1 cellular context compared by ENCODE assay signal in the genomic region with DNA sequence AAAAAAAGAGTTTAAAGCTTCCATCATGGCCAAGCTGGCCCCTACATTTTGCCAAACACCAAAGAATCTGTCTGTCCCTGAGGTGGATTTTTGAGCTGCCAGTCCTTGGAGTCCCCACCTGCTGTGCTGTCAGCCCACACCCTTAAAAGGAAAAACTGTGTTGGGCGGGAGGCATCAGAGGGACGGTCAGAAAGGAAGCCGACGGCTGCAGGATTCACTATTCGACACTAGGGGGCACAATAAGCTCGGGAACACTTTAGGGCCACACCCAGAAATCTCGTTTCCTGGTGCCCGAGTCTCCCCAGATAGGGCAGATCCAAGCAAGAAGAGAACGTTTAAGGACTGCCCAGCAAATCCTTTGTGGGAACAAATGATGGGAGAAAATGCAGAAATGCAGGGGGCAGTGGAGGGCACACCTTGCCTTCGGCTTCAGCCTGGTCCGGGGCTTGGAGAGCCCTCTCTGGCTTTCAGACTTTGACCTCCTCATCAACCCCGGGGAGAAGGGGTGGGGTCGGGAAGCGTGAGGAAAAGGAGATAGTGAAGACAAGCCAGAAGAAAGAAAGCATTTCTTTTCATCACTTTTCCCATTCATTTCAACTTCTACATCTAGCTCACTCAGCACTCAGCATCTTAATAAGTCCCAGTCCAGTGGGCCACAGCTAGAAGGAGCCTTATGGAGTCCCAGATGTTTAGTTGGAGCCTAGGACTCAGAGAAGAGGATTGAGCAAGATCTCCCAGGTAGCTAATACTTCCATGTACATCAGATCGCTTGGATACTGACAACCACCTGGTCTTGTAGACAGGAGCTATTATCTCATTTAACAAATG.
TF ChIP-seq lines count a peak whose summit lies in the region.

No MANE protein-coding gene starts in this region.

TF ChIP-seq in HepG2, 621 proteins besides CTCF, POLR2A, EP300 and RAD21 (continued from another document and continues in another):
- TF ChIP-seq, protein P1, sequence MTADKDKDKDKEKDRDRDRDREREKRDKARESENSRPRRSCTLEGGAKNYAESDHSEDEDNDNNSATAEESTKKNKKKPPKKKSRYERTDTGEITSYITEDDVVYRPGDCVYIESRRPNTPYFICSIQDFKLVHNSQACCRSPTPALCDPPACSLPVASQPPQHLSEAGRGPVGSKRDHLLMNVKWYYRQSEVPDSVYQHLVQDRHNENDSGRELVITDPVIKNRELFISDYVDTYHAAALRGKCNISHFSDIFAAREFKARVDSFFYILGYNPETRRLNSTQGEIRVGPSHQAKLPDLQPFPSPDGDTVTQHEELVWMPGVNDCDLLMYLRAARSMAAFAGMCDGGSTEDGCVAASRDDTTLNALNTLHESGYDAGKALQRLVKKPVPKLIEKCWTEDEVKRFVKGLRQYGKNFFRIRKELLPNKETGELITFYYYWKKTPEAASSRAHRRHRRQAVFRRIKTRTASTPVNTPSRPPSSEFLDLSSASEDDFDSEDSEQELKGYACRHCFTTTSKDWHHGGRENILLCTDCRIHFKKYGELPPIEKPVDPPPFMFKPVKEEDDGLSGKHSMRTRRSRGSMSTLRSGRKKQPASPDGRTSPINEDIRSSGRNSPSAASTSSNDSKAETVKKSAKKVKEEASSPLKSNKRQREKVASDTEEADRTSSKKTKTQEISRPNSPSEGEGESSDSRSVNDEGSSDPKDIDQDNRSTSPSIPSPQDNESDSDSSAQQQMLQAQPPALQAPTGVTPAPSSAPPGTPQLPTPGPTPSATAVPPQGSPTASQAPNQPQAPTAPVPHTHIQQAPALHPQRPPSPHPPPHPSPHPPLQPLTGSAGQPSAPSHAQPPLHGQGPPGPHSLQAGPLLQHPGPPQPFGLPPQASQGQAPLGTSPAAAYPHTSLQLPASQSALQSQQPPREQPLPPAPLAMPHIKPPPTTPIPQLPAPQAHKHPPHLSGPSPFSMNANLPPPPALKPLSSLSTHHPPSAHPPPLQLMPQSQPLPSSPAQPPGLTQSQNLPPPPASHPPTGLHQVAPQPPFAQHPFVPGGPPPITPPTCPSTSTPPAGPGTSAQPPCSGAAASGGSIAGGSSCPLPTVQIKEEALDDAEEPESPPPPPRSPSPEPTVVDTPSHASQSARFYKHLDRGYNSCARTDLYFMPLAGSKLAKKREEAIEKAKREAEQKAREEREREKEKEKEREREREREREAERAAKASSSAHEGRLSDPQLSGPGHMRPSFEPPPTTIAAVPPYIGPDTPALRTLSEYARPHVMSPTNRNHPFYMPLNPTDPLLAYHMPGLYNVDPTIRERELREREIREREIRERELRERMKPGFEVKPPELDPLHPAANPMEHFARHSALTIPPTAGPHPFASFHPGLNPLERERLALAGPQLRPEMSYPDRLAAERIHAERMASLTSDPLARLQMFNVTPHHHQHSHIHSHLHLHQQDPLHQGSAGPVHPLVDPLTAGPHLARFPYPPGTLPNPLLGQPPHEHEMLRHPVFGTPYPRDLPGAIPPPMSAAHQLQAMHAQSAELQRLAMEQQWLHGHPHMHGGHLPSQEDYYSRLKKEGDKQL (CRISPR knock-in tag; IDR thresholded peaks at IDR 0.05; ENCODE audit: low read depth) = no peak
- no peak for TF ChIP-seq ZNF878 (CRISPR knock-in tag; IDR thresholded peaks at IDR 0.05)
- no peak for TF ChIP-seq ZNF557 (CRISPR knock-in tag; IDR thresholded peaks at IDR 0.05)
- TF ChIP-seq, protein P2, sequence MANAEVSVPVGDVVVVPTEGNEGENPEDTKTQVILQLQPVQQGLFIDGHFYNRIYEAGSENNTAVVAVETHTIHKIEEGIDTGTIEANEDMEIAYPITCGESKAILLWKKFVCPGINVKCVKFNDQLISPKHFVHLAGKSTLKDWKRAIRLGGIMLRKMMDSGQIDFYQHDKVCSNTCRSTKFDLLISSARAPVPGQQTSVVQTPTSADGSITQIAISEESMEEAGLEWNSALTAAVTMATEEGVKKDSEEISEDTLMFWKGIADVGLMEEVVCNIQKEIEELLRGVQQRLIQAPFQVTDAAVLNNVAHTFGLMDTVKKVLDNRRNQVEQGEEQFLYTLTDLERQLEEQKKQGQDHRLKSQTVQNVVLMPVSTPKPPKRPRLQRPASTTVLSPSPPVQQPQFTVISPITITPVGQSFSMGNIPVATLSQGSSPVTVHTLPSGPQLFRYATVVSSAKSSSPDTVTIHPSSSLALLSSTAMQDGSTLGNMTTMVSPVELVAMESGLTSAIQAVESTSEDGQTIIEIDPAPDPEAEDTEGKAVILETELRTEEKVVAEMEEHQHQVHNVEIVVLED (CRISPR knock-in tag; IDR thresholded peaks at IDR 0.05; ENCODE audit: borderline replicate concordance) = no peak
- TF ChIP-seq GPN1 (CRISPR knock-in tag; IDR thresholded peaks at IDR 0.05; ENCODE audit: borderline replicate concordance) = no peak
- no peak for TF ChIP-seq TOE1 (CRISPR knock-in tag; IDR thresholded peaks at IDR 0.05)
- TF ChIP-seq ZFP36L1 (CRISPR knock-in tag; IDR thresholded peaks at IDR 0.05) = no peak
- TF ChIP-seq ZNF777 (CRISPR knock-in tag; IDR thresholded peaks at IDR 0.05) = 0 out of 2 replicates have a peak, but pooled peaks have one; percentile 32
- TF ChIP-seq, protein P3, sequence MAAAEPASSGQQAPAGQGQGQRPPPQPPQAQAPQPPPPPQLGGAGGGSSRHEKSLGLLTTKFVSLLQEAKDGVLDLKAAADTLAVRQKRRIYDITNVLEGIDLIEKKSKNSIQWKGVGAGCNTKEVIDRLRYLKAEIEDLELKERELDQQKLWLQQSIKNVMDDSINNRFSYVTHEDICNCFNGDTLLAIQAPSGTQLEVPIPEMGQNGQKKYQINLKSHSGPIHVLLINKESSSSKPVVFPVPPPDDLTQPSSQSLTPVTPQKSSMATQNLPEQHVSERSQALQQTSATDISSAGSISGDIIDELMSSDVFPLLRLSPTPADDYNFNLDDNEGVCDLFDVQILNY (CRISPR knock-in tag; conservative IDR thresholded peaks at IDR 0.05) = no peak
- TF ChIP-seq, protein P4, sequence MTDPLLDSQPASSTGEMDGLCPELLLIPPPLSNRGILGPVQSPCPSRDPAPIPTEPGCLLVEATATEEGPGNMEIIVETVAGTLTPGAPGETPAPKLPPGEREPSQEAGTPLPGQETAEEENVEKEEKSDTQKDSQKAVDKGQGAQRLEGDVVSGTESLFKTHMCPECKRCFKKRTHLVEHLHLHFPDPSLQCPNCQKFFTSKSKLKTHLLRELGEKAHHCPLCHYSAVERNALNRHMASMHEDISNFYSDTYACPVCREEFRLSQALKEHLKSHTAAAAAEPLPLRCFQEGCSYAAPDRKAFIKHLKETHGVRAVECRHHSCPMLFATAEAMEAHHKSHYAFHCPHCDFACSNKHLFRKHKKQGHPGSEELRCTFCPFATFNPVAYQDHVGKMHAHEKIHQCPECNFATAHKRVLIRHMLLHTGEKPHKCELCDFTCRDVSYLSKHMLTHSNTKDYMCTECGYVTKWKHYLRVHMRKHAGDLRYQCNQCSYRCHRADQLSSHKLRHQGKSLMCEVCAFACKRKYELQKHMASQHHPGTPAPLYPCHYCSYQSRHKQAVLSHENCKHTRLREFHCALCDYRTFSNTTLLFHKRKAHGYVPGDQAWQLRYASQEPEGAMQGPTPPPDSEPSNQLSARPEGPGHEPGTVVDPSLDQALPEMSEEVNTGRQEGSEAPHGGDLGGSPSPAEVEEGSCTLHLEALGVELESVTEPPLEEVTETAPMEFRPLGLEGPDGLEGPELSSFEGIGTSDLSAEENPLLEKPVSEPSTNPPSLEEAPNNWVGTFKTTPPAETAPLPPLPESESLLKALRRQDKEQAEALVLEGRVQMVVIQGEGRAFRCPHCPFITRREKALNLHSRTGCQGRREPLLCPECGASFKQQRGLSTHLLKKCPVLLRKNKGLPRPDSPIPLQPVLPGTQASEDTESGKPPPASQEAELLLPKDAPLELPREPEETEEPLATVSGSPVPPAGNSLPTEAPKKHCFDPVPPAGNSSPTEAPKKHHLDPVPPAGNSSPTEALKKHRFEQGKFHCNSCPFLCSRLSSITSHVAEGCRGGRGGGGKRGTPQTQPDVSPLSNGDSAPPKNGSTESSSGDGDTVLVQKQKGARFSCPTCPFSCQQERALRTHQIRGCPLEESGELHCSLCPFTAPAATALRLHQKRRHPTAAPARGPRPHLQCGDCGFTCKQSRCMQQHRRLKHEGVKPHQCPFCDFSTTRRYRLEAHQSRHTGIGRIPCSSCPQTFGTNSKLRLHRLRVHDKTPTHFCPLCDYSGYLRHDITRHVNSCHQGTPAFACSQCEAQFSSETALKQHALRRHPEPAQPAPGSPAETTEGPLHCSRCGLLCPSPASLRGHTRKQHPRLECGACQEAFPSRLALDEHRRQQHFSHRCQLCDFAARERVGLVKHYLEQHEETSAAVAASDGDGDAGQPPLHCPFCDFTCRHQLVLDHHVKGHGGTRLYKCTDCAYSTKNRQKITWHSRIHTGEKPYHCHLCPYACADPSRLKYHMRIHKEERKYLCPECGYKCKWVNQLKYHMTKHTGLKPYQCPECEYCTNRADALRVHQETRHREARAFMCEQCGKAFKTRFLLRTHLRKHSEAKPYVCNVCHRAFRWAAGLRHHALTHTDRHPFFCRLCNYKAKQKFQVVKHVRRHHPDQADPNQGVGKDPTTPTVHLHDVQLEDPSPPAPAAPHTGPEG (CRISPR knock-in tag; IDR thresholded peaks at IDR 0.05) = no peak
- no peak for TF ChIP-seq ZKSCAN8 (CRISPR knock-in tag; IDR thresholded peaks at IDR 0.05; ENCODE audit: borderline replicate concordance)
- TF ChIP-seq FIP1L1 (IDR thresholded peaks at IDR 0.05; ENCODE audit: borderline replicate concordance, insufficient read depth, low read depth, low read length) = no peak
- TF ChIP-seq THAP11 (CRISPR knock-in tag; IDR thresholded peaks at IDR 0.05) = 0 out of 2 replicates have a peak, but pooled peaks have one; percentile 43
- TF ChIP-seq TBX2 (CRISPR knock-in tag; IDR thresholded peaks at IDR 0.05; ENCODE audit: borderline replicate concordance) = 0 out of 2 replicates have a peak, but pooled peaks have one; percentile 19
- TF ChIP-seq, protein P5, sequence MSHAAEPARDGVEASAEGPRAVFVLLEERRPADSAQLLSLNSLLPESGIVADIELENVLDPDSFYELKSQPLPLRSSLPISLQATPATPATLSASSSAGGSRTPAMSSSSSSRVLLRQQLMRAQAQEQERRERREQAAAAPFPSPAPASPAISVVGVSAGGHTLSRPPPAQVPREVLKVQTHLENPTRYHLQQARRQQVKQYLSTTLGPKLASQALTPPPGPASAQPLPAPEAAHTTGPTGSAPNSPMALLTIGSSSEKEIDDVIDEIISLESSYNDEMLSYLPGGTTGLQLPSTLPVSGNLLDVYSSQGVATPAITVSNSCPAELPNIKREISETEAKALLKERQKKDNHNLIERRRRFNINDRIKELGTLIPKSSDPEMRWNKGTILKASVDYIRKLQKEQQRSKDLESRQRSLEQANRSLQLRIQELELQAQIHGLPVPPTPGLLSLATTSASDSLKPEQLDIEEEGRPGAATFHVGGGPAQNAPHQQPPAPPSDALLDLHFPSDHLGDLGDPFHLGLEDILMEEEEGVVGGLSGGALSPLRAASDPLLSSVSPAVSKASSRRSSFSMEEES (CRISPR knock-in tag; IDR thresholded peaks at IDR 0.05) = 0 out of 2 replicates have a peak, but pooled peaks have one; percentile 16
- TF ChIP-seq MTA1 (CRISPR knock-in tag; IDR thresholded peaks at IDR 0.05; ENCODE audit: borderline replicate concordance) = no peak
- no peak for TF ChIP-seq SRSF1 (optimal IDR thresholded peaks at IDR 0.05; ENCODE audit: low read depth, low read length)
- TF ChIP-seq U2AF2 (IDR thresholded peaks at IDR 0.05; ENCODE audit: low read depth, low read length) = no peak
- TF ChIP-seq NFE2L2 (IDR thresholded peaks at IDR 0.05; ENCODE audit: low read length) = no peak
- TF ChIP-seq KLF12 (CRISPR knock-in tag; IDR thresholded peaks at IDR 0.05; ENCODE audit: borderline replicate concordance) = peak; percentile 100
- no peak for TF ChIP-seq HHEX (CRISPR knock-in tag; IDR thresholded peaks at IDR 0.05)
- TF ChIP-seq SMAD3 (CRISPR knock-in tag; IDR thresholded peaks at IDR 0.05) = no peak
- TF ChIP-seq JDP2 (CRISPR knock-in tag; IDR thresholded peaks at IDR 0.05; ENCODE audit: borderline replicate concordance) = no peak
- 0 out of 2 replicates have a peak, but pooled peaks have one; percentile 30 for TF ChIP-seq GATAD1 (CRISPR knock-in tag; IDR thresholded peaks at IDR 0.05)
- no peak for TF ChIP-seq DPF2 (CRISPR knock-in tag; IDR thresholded peaks at IDR 0.05; ENCODE audit: borderline replicate concordance, low read depth)
- no peak for TF ChIP-seq RBAK (CRISPR knock-in tag; IDR thresholded peaks at IDR 0.05)
- TF ChIP-seq CBX5 (CRISPR knock-in tag; IDR thresholded peaks at IDR 0.05; ENCODE audit: borderline replicate concordance) = no peak
- TF ChIP-seq, protein P6, sequence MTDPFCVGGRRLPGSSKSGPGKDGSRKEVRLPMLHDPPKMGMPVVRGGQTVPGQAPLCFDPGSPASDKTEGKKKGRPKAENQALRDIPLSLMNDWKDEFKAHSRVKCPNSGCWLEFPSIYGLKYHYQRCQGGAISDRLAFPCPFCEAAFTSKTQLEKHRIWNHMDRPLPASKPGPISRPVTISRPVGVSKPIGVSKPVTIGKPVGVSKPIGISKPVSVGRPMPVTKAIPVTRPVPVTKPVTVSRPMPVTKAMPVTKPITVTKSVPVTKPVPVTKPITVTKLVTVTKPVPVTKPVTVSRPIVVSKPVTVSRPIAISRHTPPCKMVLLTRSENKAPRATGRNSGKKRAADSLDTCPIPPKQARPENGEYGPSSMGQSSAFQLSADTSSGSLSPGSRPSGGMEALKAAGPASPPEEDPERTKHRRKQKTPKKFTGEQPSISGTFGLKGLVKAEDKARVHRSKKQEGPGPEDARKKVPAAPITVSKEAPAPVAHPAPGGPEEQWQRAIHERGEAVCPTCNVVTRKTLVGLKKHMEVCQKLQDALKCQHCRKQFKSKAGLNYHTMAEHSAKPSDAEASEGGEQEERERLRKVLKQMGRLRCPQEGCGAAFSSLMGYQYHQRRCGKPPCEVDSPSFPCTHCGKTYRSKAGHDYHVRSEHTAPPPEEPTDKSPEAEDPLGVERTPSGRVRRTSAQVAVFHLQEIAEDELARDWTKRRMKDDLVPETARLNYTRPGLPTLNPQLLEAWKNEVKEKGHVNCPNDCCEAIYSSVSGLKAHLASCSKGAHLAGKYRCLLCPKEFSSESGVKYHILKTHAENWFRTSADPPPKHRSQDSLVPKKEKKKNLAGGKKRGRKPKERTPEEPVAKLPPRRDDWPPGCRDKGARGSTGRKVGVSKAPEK (CRISPR knock-in tag; IDR thresholded peaks at IDR 0.05; ENCODE audit: borderline replicate concordance) = no peak
- TF ChIP-seq, protein P7, sequence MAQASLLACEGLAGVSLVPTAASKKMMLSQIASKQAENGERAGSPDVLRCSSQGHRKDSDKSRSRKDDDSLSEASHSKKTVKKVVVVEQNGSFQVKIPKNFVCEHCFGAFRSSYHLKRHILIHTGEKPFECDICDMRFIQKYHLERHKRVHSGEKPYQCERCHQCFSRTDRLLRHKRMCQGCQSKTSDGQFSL (CRISPR knock-in tag; IDR thresholded peaks at IDR 0.05) = no peak
- TF ChIP-seq, protein P8, sequence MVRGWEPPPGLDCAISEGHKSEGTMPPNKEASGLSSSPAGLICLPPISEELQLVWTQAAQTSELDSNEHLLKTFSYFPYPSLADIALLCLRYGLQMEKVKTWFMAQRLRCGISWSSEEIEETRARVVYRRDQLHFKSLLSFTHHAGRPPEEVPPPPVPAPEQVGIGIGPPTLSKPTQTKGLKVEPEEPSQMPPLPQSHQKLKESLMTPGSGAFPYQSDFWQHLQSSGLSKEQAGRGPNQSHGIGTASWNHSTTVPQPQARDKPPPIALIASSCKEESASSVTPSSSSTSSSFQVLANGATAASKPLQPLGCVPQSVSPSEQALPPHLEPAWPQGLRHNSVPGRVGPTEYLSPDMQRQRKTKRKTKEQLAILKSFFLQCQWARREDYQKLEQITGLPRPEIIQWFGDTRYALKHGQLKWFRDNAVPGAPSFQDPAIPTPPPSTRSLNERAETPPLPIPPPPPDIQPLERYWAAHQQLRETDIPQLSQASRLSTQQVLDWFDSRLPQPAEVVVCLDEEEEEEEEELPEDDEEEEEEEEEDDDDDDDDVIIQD (CRISPR knock-in tag; IDR thresholded peaks at IDR 0.05; ENCODE audit: low read depth) = peak; percentile 23; the same call in 1 of the 2 replicates
